ENCODE assay signal across 10 cellular contexts in genomic region chr12:96046543-96047137, GRCh38. TPM values are rescaled to one million over a fixed set of nuclear protein-coding genes. Genes with fewer than 3 reads are reported as not detected.
A peak's percentile ranks its signal among the peaks of the same experiment; 100 is the strongest.
DNase-seq lines count a peak whose midpoint lies in the region; ATAC-seq, FAIRE-seq and TF ChIP-seq lines count a peak whose summit lies in the region.
"Had no signal": no experiment of that assay in that cellular context is flagged by ENCODE, and none has a peak within 500 bp of the region (broad histone marks: within the 10 kb centered on the region; RNA-seq: fewer than 3 reads in every experiment).

No MANE protein-coding gene starts in this region.

- no peaks in the 10 kb centered on the region for H3K9me3 Mint-ChIP-seq in CD8-positive, alpha-beta T cell
- H3K9me3 Mint-ChIP-seq in naive thymus-derived CD4-positive, alpha-beta T cell, result peaks cover 0 to 4% (median 0%) of the 10 kb centered on the region in 11 donors

- no peaks in the 10 kb centered on the region for H3K36me3 ChIP-seq in CD8-positive, alpha-beta T cell (ENCODE audit: insufficient read depth, low read length)
- no peaks in the 10 kb centered on the region for H3K36me3 ChIP-seq in IMR-90 (ENCODE audit: control insufficient read depth, insufficient read depth, low read length)
- H3K36me3 ChIP-seq in GM12878 (ENCODE audit: control insufficient read depth in 2 of 2, insufficient read depth in 2 of 2, low read length in 1 of 2), result no peaks in the 10 kb centered on the region
- H3K36me3 ChIP-seq in naive thymus-derived CD4-positive, alpha-beta T cell (ENCODE audit: control insufficient read depth in 2 of 3, insufficient read depth in 3 of 3, low read length in 3 of 3), result no peaks in the 10 kb centered on the region

- H2AK9ac ChIP-seq in IMR-90 (replicated peaks; ENCODE audit: low read depth, low read length, poor library complexity), result no peak overlapping the region

- dilution Hi-C loops in IMR-90 (cut with HindIII; ENCODE audit: low sequenced_read_pairs, unreplicated experiment), result no loop called here

- H3K9ac ChIP-seq in IMR-90 (ENCODE audit: low read depth, low read length) (no peak overlapping the region), GM12878 (ENCODE audit: control insufficient read depth, insufficient read depth, low read length) (no peak overlapping the region)

- H3K18ac ChIP-seq in IMR-90 (ENCODE audit: low read depth, low read length), result no peak overlapping the region

- no peaks in the 10 kb centered on the region for H3K27me3 Mint-ChIP-seq in CD8-positive, alpha-beta T cell (ENCODE audit: low read depth)
- no peaks in the 10 kb centered on the region for H3K27me3 Mint-ChIP-seq in naive thymus-derived CD4-positive, alpha-beta T cell

- in situ Hi-C loops in IMR-90 (cut with MboI; ENCODE audit: low sequenced_read_pairs) (no loop called here), GM12878 (cut with MboI) (no loop called here)

- intact Hi-C loops in CD8-positive, alpha-beta T cell (cut with DNase I, micrococcal nuclease), result no loop called here
- intact Hi-C loops in IMR-90 (cut with micrococcal nuclease) (no loop called here), GM12878 (cut with micrococcal nuclease; ENCODE audit: unreplicated experiment) (no loop called here)
- intact Hi-C loops in naive thymus-derived CD4-positive, alpha-beta T cell (cut with micrococcal nuclease), result loop anchor here in 1 of 2 donors (1.0 kb wide), 1 partner anchor 11 kb away; the partner anchor contains the start of gene LTA4H

- no peak for TF ChIP-seq POLR2A in IMR-90 (IDR thresholded peaks at IDR 0.05; ENCODE audit: low read depth, low read length)
- no peak for TF ChIP-seq POLR2A in GM12878 (IDR thresholded peaks at IDR 0.05; ENCODE audit: low read depth, low read length)

- no peak overlapping the region for H4K5ac ChIP-seq in IMR-90 (ENCODE audit: low read depth, low read length)

- CTCF ChIA-PET in CD8-positive, alpha-beta T cell (lab: Charles Lee), result interaction anchor here (0.7 kb wide), 1 partner anchor 51 kb away, joined by 3 read pairs; no protein-coding TSS in a partner anchor
- CTCF ChIA-PET in IMR-90 (lab: Yijun Ruan, JAX) (no interaction called here), GM12878 (lab: Yijun Ruan, JAX) (interaction anchor here (3.0 kb wide), 1 partner anchor 169 kb away, joined by 13 read pairs; no protein-coding TSS in a partner anchor)
- CTCF ChIA-PET in naive thymus-derived CD4-positive, alpha-beta T cell (lab: Charles Lee), result interaction anchor here (0.6 to 1.3 kb wide), 2 partner anchors 11 to 300 kb away, joined by 3 read pairs; partner anchors contain the start of gene LTA4H

- no peak overlapping the region for H2AK5ac ChIP-seq in IMR-90 (ENCODE audit: low read depth, low read length)

- H3K27me3 ChIP-seq in CD8-positive, alpha-beta T cell (ENCODE audit: insufficient read depth, low read length), result no peaks in the 10 kb centered on the region
- H3K27me3 ChIP-seq in IMR-90 (ENCODE audit: control insufficient read depth, insufficient read depth, low read length) (no peaks in the 10 kb centered on the region), GM12878 (replicated peaks in 1 of 2; ENCODE audit: control insufficient read depth in 2 of 2, insufficient read depth in 2 of 2, low read length in 1 of 2) (no peaks in the 10 kb centered on the region)
- H3K27me3 ChIP-seq in naive thymus-derived CD4-positive, alpha-beta T cell (ENCODE audit: control insufficient read depth in 2 of 2, insufficient read depth in 2 of 2, low read length in 2 of 2), result no peaks in the 10 kb centered on the region

- no peak overlapping the region for H3K4ac ChIP-seq in IMR-90 (ENCODE audit: low read depth, low read length)

- no peak for TF ChIP-seq EP300 in GM12878 (IDR thresholded peaks at IDR 0.05; ENCODE audit: borderline replicate concordance in 1 of 2, control insufficient read depth in 1 of 2, low read depth in 2 of 2, low read length in 2 of 2)

- no peak overlapping the region for H3K23ac ChIP-seq in IMR-90 (ENCODE audit: low read depth, low read length)

- H4K8ac ChIP-seq in IMR-90 (ENCODE audit: low read depth in 2 of 2, low read length in 2 of 2), result no peak overlapping the region

- H3K14ac ChIP-seq in IMR-90 (replicated peaks; ENCODE audit: low read depth, low read length), result no peak overlapping the region

- peaks cover 21% of the 10 kb centered on the region for H3K4me1 ChIP-seq in CD8-positive, alpha-beta T cell (ENCODE audit: insufficient read depth, low read length)
- peaks cover 7% of the 10 kb centered on the region for H3K4me1 ChIP-seq in IMR-90 (ENCODE audit: control insufficient read depth, insufficient read depth, low read length)
- H3K4me1 ChIP-seq in GM12878 (ENCODE audit: control insufficient read depth, insufficient read depth, low read length), result peaks cover 29% of the 10 kb centered on the region
- H3K4me1 ChIP-seq in naive thymus-derived CD4-positive, alpha-beta T cell (ENCODE audit: control insufficient read depth in 2 of 2, insufficient read depth in 2 of 2, low read length in 2 of 2), result peaks cover 11 to 25% of the 10 kb centered on the region in 2 donors

- SMC1A ChIA-PET in GM12878 (lab: Charles Lee; ENCODE audit: uncharacterized antibody, unreplicated experiment), result interaction anchor here (0.7 to 2.0 kb wide), 4 partner anchors 11 to 168 kb away, joined by 3 to 7 read pairs (median 5); partner anchors contain the start of gene LTA4H

- H4K20me1 ChIP-seq in IMR-90 (ENCODE audit: insufficient read depth, low read length) (no peaks in the 10 kb centered on the region), GM12878 (ENCODE audit: control insufficient read depth, insufficient read depth) (no peaks in the 10 kb centered on the region)

- BruUV-seq in IMR-90 (replicated peaks; lab: Mats Ljungman, UMichigan) (no TSS peak), GM12878 (replicated peaks; lab: Mats Ljungman, UMichigan) (no TSS peak)

- H3K79me1 ChIP-seq in IMR-90 (ENCODE audit: low read depth in 1 of 2, low read length in 2 of 2), result no peaks in the 10 kb centered on the region; a peak in 1 of 4 replicates

- H2BK5ac ChIP-seq in IMR-90 (ENCODE audit: low read depth, low read length, poor library complexity, severe bottlenecking), result no peak overlapping the region

- TF ChIP-seq RAD21 in IMR-90 (IDR thresholded peaks at IDR 0.05; ENCODE audit: low read length) (no peak), GM12878 (IDR thresholded peaks at IDR 0.05; ENCODE audit: insufficient read depth, low read depth, low read length) (no peak)

- H3K4me2 ChIP-seq in IMR-90 (ENCODE audit: low read depth, low read length) (no peak overlapping the region), GM12878 (ENCODE audit: control insufficient read depth, insufficient read depth) (peak overlapping the region; percentile 24)

- H3K56ac ChIP-seq in IMR-90 (ENCODE audit: extremely low read depth, insufficient read depth, low read length), result no peak overlapping the region

- no peak overlapping the region for H2BK120ac ChIP-seq in IMR-90 (ENCODE audit: low read depth, low read length)

- no peaks in the 10 kb centered on the region for H3K9me3 ChIP-seq in CD8-positive, alpha-beta T cell (ENCODE audit: low read length)
- H3K9me3 ChIP-seq in IMR-90 (ENCODE audit: control insufficient read depth, insufficient read depth, low read length) (no peaks in the 10 kb centered on the region), GM12878 (replicated peaks; ENCODE audit: control insufficient read depth, insufficient read depth, low read length) (no peaks in the 10 kb centered on the region; the same call in 2 of the 3 replicates)
- no peaks in the 10 kb centered on the region for H3K9me3 ChIP-seq in naive thymus-derived CD4-positive, alpha-beta T cell (ENCODE audit: control insufficient read depth in 2 of 3, low read length in 3 of 3)

- FAIRE-seq in GM12878 (lab: Jason Lieb, UNC), result no peak
- FAIRE-seq: GM12891 had no signal

- peak overlapping the region; percentile 2 for H3K27ac Mint-ChIP-seq in CD8-positive, alpha-beta T cell
- H3K27ac Mint-ChIP-seq in naive thymus-derived CD4-positive, alpha-beta T cell, result peak overlapping the region; percentile 64 to 97 (median 91)

- H3K79me2 ChIP-seq in GM12878 (ENCODE audit: control insufficient read depth, insufficient read depth, low read length), result no peaks in the 10 kb centered on the region

- peaks cover 14% of the 10 kb centered on the region for H3K9me1 ChIP-seq in IMR-90 (ENCODE audit: insufficient read depth, low read length)

- RAD21 ChIA-PET in GM12878 (lab: Charles Lee; ENCODE audit: unreplicated experiment), result interaction anchor here (2.0 kb wide), 1 partner anchor 169 kb away, joined by 10 read pairs; no protein-coding TSS in a partner anchor

- no peak overlapping the region for H2BK20ac ChIP-seq in IMR-90 (ENCODE audit: low read depth, low read length)

- 71% methylated on average over 1 of the region's 3 CpGs; no CpG with 5 or more reads in 1 of the 2 experiments for WGBS in IMR-90 (ENCODE audit: extremely low coverage in 2 of 2, insufficient read length in 1 of 2), 2 experiments
- 80% methylated on average over 3 of the region's 3 CpGs for WGBS in GM12878 (ENCODE audit: insufficient coverage, insufficient replicate concordance, low lambda C conversion rate, missing lambda C conversion rate)

- no peak overlapping the region for H3K27ac ChIP-seq in CD8-positive, alpha-beta T cell (ENCODE audit: low read depth, low read length)
- H3K27ac ChIP-seq in IMR-90 (ENCODE audit: insufficient read depth, low read length) (no peak overlapping the region), GM12878 (ENCODE audit: control insufficient read depth, insufficient read depth) (no peak overlapping the region)
- peak overlapping the region; percentile 60 for H3K27ac ChIP-seq in naive thymus-derived CD4-positive, alpha-beta T cell (ENCODE audit: low read depth, low read length)

- no peak for TF ChIP-seq CTCF in CD8-positive, alpha-beta T cell (IDR thresholded peaks at IDR 0.05)
- TF ChIP-seq CTCF in IMR-90 (conservative IDR thresholded peaks at IDR 0.05; ENCODE audit: low read depth, low read length) (no peak), GM12878 (IDR thresholded peaks at IDR 0.05 in 2 of 3, conservative IDR thresholded peaks at IDR 0.05 in 1 of 3; ENCODE audit: control insufficient read depth in 2 of 3, extremely low read depth in 1 of 3, insufficient read depth in 1 of 3, low read depth in 3 of 3, low read length in 3 of 3) (no peak)

- H3K4me3 Mint-ChIP-seq in CD8-positive, alpha-beta T cell, result peak overlapping the region; percentile 69
- H3K4me3 Mint-ChIP-seq in naive thymus-derived CD4-positive, alpha-beta T cell, result peak overlapping the region in 9 of 10 donors; percentile 9 to 89 (median 75)

- H2AFZ ChIP-seq in IMR-90 (replicated peaks; ENCODE audit: low read length, poor library complexity) (no peak overlapping the region), GM12878 (ENCODE audit: control insufficient read depth, low read depth, low read length) (no peak overlapping the region)

- POLR2A ChIA-PET in CD8-positive, alpha-beta T cell (lab: Charles Lee), result no interaction called here
- POLR2A ChIA-PET in IMR-90 (lab: Charles Lee; ENCODE audit: unreplicated experiment), result no interaction called here
- POLR2A ChIA-PET in GM12878 (lab: Charles Lee), result interaction anchor here (0.7 kb wide), 1 partner anchor 284 kb away, joined by 3 read pairs; no protein-coding TSS in a partner anchor
- POLR2A ChIA-PET in naive thymus-derived CD4-positive, alpha-beta T cell (lab: Charles Lee), result interaction anchor here (0.5 to 2.3 kb wide), 2 partner anchors 11 to 59 kb away, joined by 5 to 10 read pairs; partner anchors contain the start of gene LTA4H

- no peak for DNase-seq in CD8-positive, alpha-beta T cell
- DNase-seq in IMR-90 (no peak), GM12878 (ENCODE audit: low read depth, low spot score) (no peak)
- no peak for DNase-seq in naive thymus-derived CD4-positive, alpha-beta T cell
- no peak for DNase-seq in stimulated activated CD4-positive, alpha-beta T cell treated with anti-CD3 and anti-CD28 coated beads, Interleukin-15, amount 100 ng/mL, for 24 hours
- DNase-seq: HCEC 1CT, KBM-7 had no signal

- no peak overlapping the region for H3K4me3 ChIP-seq in CD8-positive, alpha-beta T cell (ENCODE audit: low read depth, low read length)
- H3K4me3 ChIP-seq in IMR-90 (ENCODE audit: insufficient read depth, low read depth, low read length), result no peak overlapping the region
- peak overlapping the region; percentile 18; the same call in 1 of the 2 replicates for H3K4me3 ChIP-seq in GM12878
- peak overlapping the region; percentile 8 for H3K4me3 ChIP-seq in naive thymus-derived CD4-positive, alpha-beta T cell (ENCODE audit: low read length)

- H2BK15ac ChIP-seq in IMR-90 (ENCODE audit: low read depth, low read length), result no peak overlapping the region

- no peak overlapping the region for H4K91ac ChIP-seq in IMR-90 (ENCODE audit: insufficient read depth, low read depth, low read length)

- no peak for ATAC-seq in CD8-positive, alpha-beta T cell
- ATAC-seq in IMR-90 (ENCODE audit: low read depth) (0 out of 2 replicates have a peak, but pooled peaks have one; percentile 8), GM12878 (peak; percentile 19; the same call in 2 of the 3 replicates), HG03521 (IDR thresholded peaks at IDR 0.05; ENCODE audit: unreplicated experiment) (no peak), HG03520 (IDR thresholded peaks at IDR 0.05; ENCODE audit: unreplicated experiment) (no peak)
- ATAC-seq in naive thymus-derived CD4-positive, alpha-beta T cell, result no peak

- H3K36me3 Mint-ChIP-seq in CD8-positive, alpha-beta T cell, result no peaks in the 10 kb centered on the region
- peaks cover 0 to 12% (median 0%) of the 10 kb centered on the region in 5 donors for H3K36me3 Mint-ChIP-seq in naive thymus-derived CD4-positive, alpha-beta T cell

- H3K4me1 Mint-ChIP-seq in CD8-positive, alpha-beta T cell (ENCODE audit: low read depth), result peaks cover 32% of the 10 kb centered on the region
- H3K4me1 Mint-ChIP-seq in naive thymus-derived CD4-positive, alpha-beta T cell, result peaks cover 39 to 59% (median 46%) of the 10 kb centered on the region in 7 donors

RNA-seq across cellular contexts. Expression of gene LTA4H, which starts 11.3 kb away (rescaled TPM):
- total RNA-seq in CD8-positive, alpha-beta T cell, result 10 to 100 TPM; 38.4 to 42.9 TPM
- total RNA-seq in IMR-90 (2012; rRNA removed) (41.0 and 76.7 TPM in 2 replicates), GM12878 (2014; rRNA removed) (46.5 and 55.0 TPM in 2 replicates), GM12878 (2014; rRNA removed; fragmentation: Illumina TruSeq; extraction: Trizol) (63.1 and 63.4 TPM in 2 replicates), GM12878 (2021) (44.7 and 45.9 TPM in 2 replicates)
- polyA plus RNA-seq in IMR-90 (2012; rRNA removed) (37.9 and 43.3 TPM in 2 replicates), GM12878 (2011; rRNA removed) (106 and 161 TPM in 2 replicates), GM12878 (2014; fragmentation: Illumina TruSeq; extraction: Trizol) (73.6 and 99.5 TPM in 2 replicates), GM12878 (2014; fragmentation: Nextera tagmentation; extraction: Ambion mirVana) (10 to 100 TPM; 47.2 to 47.4 TPM), GM12878 (2014; rRNA removed) (47.6 and 51.3 TPM in 2 replicates), GM12878 (2016; fragmentation: Nextera tagmentation; extraction: Ambion mirVana) (10 to 100 TPM; 43.9 to 45.9 TPM)
- polyA plus RNA-seq in IMR-90 (2012; cell fraction: cytosol; rRNA removed), result 11.4 and 13.1 TPM in 2 replicates
- 11.4 and 73.3 TPM in 2 replicates for polyA plus RNA-seq in IMR-90 (2012; cell fraction: nucleus; rRNA removed; ENCODE audit: low replicate concordance)
- total RNA-seq in GM12878 (2013; cell fraction: nucleolus; rRNA removed), result 71.3 and 74.8 TPM in 2 replicates
- 52.2 TPM for polyA plus RNA-seq in GM12878 (2011; ENCODE audit: low read depth)
- 52.3 and 64.6 TPM in 2 replicates for polyA plus RNA-seq in GM12878 (2011; cell fraction: cytosol; rRNA removed)
- polyA plus RNA-seq in GM12878 (2011; cell fraction: nucleus; rRNA removed), result 90.6 and 95.0 TPM in 2 replicates
- 50.1 and 69.9 TPM in 2 replicates for polyA plus RNA-seq in GM12878 (2012)
- 66.8 and 77.6 TPM in 2 replicates for polyA minus RNA-seq in GM12878 (2011; rRNA and poly(A)+ RNA removed)
- polyA minus RNA-seq in GM12878 (2011; cell fraction: cytosol; rRNA and poly(A)+ RNA removed), result 23.9 and 33.9 TPM in 2 replicates
- 34.6 and 40.8 TPM in 2 replicates for polyA minus RNA-seq in GM12878 (2011; cell fraction: nucleus; rRNA and poly(A)+ RNA removed)
- 100 to 1,000 TPM in 1 of 5 experiments, 10 to 100 TPM in 4; 52.5 to 151 (median 63.4) TPM for total RNA-seq in naive thymus-derived CD4-positive, alpha-beta T cell
- 10 to 100 TPM; 80.9 to 82.9 TPM for polyA plus RNA-seq in naive thymus-derived CD4-positive, alpha-beta T cell

RNA-seq across cellular contexts. Expression of gene HAL, which starts 50.5 kb away (rescaled TPM):
- total RNA-seq in CD8-positive, alpha-beta T cell, result under 1 TPM; 0.17 to 0.95 TPM
- total RNA-seq in IMR-90 (2012; rRNA removed) (under 0.01 and 0.56 TPM in 2 replicates), GM12878 (2014; rRNA removed) (0.45 TPM in 1 of 2 replicates, not detected in the other), GM12878 (2014; rRNA removed; fragmentation: Illumina TruSeq; extraction: Trizol) (0.04 TPM in 1 of 2 replicates, not detected in the other), GM12878 (2021) (0.11 and 0.18 TPM in 2 replicates)
- polyA plus RNA-seq in IMR-90 (2012; rRNA removed) (0.02 TPM in 1 of 2 replicates, not detected in the other), GM12878 (2011; rRNA removed) (0.10 and 0.14 TPM in 2 replicates), GM12878 (2014; fragmentation: Illumina TruSeq; extraction: Trizol) (0.06 and 0.52 TPM in 2 replicates), GM12878 (2014; fragmentation: Nextera tagmentation; extraction: Ambion mirVana) (under 1 TPM; 0.08 to 0.13 TPM), GM12878 (2014; rRNA removed) (0.13 and 0.38 TPM in 2 replicates), GM12878 (2016; fragmentation: Nextera tagmentation; extraction: Ambion mirVana) (under 1 TPM in 1 of 2 experiments, not detected in 1; 0.19 TPM)
- polyA plus RNA-seq in IMR-90 (2012; cell fraction: cytosol; rRNA removed), result not detected in 2 replicates
- 0.15 and 0.99 TPM in 2 replicates for polyA plus RNA-seq in IMR-90 (2012; cell fraction: nucleus; rRNA removed; ENCODE audit: low replicate concordance)
- total RNA-seq in GM12878 (2013; cell fraction: nucleolus; rRNA removed), result 0.35 and 0.76 TPM in 2 replicates
- polyA plus RNA-seq in GM12878 (2011; ENCODE audit: low read depth), result 0.09 TPM
- 0.08 and 0.52 TPM in 2 replicates for polyA plus RNA-seq in GM12878 (2011; cell fraction: cytosol; rRNA removed)
- 0.69 and 2.1 TPM in 2 replicates for polyA plus RNA-seq in GM12878 (2011; cell fraction: nucleus; rRNA removed)
- polyA plus RNA-seq in GM12878 (2012), result 0.08 TPM in 2 replicates
- polyA minus RNA-seq in GM12878 (2011; rRNA and poly(A)+ RNA removed), result 0.07 and 0.52 TPM in 2 replicates
- polyA minus RNA-seq in GM12878 (2011; cell fraction: cytosol; rRNA and poly(A)+ RNA removed), result not detected in 2 replicates
- 0.85 and 3.6 TPM in 2 replicates for polyA minus RNA-seq in GM12878 (2011; cell fraction: nucleus; rRNA and poly(A)+ RNA removed)
- 1 to 10 TPM in 3 of 5 experiments, under 1 TPM in 2; 0.24 to 7.0 (median 1.1) TPM for total RNA-seq in naive thymus-derived CD4-positive, alpha-beta T cell
- polyA plus RNA-seq in naive thymus-derived CD4-positive, alpha-beta T cell, result not detected

Comparison
In these comparisons a context has a peak if more than half of its experiments do, and no peak if none do; other contexts are left out.
1. ATAC-seq: peak in IMR-90 (single experiment) and GM12878 (single experiment); none in CD8-positive, alpha-beta T cell (single experiment), naive thymus-derived CD4-positive, alpha-beta T cell (single experiment), HG03521 (single experiment) and HG03520 (single experiment).
2. H3K4me3 ChIP-seq: peak in GM12878 (single experiment) and naive thymus-derived CD4-positive, alpha-beta T cell (single experiment); none in CD8-positive, alpha-beta T cell (single experiment) and IMR-90 (single experiment).
3. POLR2A ChIA-PET loops: an anchor here in GM12878 (0.7 kb wide) and naive thymus-derived CD4-positive, alpha-beta T cell (0.5 to 2.3 kb wide); none called in CD8-positive, alpha-beta T cell and IMR-90.